Comparison of ENCODE assay signal across 28 cellular contexts in genomic region chr19:58456111-58456510, GRCh38.
"Had no signal": no experiment of that assay in that cellular context is flagged by ENCODE, and none has a peak within 500 bp of the region (broad histone marks: within the 10 kb centered on the region; RNA-seq: fewer than 3 reads in every experiment).

No MANE protein-coding gene starts in this region.

- FAIRE-seq: colon, endometrium, endothelial cell of umbilical vein, frontal cortex had no signal

- H3K9me3 ChIP-seq: colonic mucosa, esophagus muscularis mucosa, esophagus squamous epithelium, gastrocnemius medialis, gastroesophageal sphincter, heart left ventricle, heart right ventricle had no signal

- H3K27me3 ChIP-seq: colonic mucosa, dorsolateral prefrontal cortex, esophagus muscularis mucosa, esophagus squamous epithelium, foreskin keratinocyte, gastrocnemius medialis, gastroesophageal sphincter, heart left ventricle, heart right ventricle had no signal

- ATAC-seq: effector memory CD8-positive, alpha-beta T cell; esophagus mucosa; foreskin keratinocyte; gastrocnemius medialis; gastroesophageal sphincter; heart left ventricle; heart right ventricle had no signal

- H3K36me3 ChIP-seq: colonic mucosa had no signal

- H3K4me1 ChIP-seq: colonic mucosa had no signal

- H3K27ac ChIP-seq: colonic mucosa, coronary artery, dorsolateral prefrontal cortex, epithelial cell of prostate, esophagus muscularis mucosa, esophagus squamous epithelium, foreskin keratinocyte, gastrocnemius medialis, gastroesophageal sphincter, heart left ventricle, heart right ventricle had no signal

- DNase-seq: colonic mucosa; cortex of kidney; dermis blood vessel endothelial cell; dorsolateral prefrontal cortex; effector CD4-positive, alpha-beta T cell; effector CD8-positive, alpha-beta T cell; effector memory CD4-positive, alpha-beta T cell; effector memory CD8-positive, alpha-beta T cell; endodermal cell; erythroblast; esophagus squamous epithelium; foreskin fibroblast; foreskin keratinocyte; foreskin melanocyte; gastrocnemius medialis; glutamatergic neuron; head of caudate nucleus; heart left ventricle; heart right ventricle had no signal

- H3K4me3 ChIP-seq: colonic mucosa, coronary artery, dorsolateral prefrontal cortex, esophagus muscularis mucosa, esophagus squamous epithelium, gastrocnemius medialis, gastroesophageal sphincter, heart left ventricle, heart right ventricle had no signal
